ENCODE assay signal across 1 cellular context in the genomic region with DNA sequence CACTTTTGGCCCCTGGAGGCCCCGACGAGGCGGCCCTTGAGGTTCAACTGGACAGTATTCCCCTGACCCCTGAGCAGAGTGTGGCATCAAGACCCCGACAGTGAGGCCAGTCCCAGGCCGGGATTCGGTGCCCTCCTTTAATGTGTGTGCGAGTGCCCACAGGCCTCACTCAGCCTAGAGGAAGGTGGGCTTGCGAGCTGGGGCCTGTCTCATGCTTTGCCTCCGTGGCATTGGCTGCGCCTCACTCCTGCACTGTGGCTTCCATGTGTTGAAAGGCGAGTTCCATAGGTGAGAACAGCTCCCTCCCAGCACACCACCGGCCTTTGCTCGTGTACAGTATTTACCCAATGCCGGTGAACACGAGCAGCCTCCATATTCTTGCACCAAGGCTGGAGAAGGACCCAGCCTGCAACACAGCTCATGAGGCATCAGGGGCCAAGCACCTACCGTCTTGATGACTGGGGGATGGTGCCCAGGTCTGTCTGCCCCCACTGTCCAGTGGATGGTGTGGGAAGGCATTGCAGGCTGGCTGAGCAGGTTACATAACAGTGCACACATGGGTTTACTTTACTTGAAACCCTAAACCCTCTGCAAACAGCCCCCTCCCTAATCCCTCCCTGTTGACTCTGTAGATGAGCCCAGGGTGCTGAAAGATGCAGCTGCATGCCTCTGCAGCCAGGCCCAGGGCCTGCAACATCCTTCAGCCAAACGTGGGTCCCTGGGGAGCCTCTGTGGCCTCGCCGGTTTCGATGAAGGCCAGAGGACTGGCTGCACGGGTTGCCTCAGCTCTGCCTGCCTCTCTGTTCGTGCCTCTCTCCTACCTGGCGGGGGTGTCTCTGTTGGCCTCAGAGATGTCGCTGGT.
TF ChIP-seq lines count a peak whose summit lies in the region.

No MANE protein-coding gene starts in this region.

TF ChIP-seq in HepG2, 621 proteins besides CTCF, POLR2A, EP300 and RAD21 (continued from another document):
- TF ChIP-seq, protein P1, sequence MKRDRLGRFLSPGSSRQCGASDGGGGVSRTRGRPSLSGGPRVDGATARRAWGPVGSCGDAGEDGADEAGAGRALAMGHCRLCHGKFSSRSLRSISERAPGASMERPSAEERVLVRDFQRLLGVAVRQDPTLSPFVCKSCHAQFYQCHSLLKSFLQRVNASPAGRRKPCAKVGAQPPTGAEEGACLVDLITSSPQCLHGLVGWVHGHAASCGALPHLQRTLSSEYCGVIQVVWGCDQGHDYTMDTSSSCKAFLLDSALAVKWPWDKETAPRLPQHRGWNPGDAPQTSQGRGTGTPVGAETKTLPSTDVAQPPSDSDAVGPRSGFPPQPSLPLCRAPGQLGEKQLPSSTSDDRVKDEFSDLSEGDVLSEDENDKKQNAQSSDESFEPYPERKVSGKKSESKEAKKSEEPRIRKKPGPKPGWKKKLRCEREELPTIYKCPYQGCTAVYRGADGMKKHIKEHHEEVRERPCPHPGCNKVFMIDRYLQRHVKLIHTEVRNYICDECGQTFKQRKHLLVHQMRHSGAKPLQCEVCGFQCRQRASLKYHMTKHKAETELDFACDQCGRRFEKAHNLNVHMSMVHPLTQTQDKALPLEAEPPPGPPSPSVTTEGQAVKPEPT (CRISPR knock-in tag; IDR thresholded peaks at IDR 0.05; ENCODE audit: low read depth), result peak; percentile 70; the same call in 1 of the 2 replicates
- TF ChIP-seq ZNF33A (CRISPR knock-in tag; IDR thresholded peaks at IDR 0.05; ENCODE audit: borderline replicate concordance) (no peak), GABPB1 (CRISPR knock-in tag; IDR thresholded peaks at IDR 0.05) (peak; percentile 47; the same call in 1 of the 2 replicates), NBN (conservative IDR thresholded peaks at IDR 0.05) (no peak), HDAC6 (IDR thresholded peaks at IDR 0.05; ENCODE audit: low read depth, low read length) (no peak), ZNF605 (CRISPR knock-in tag; IDR thresholded peaks at IDR 0.05) (peak; percentile 81), POLR2AphosphoS5 (IDR thresholded peaks at IDR 0.05; ENCODE audit: low read depth, low read length) (no peak), NKX3-1 (CRISPR knock-in tag; IDR thresholded peaks at IDR 0.05) (peak; percentile 85; the same call in 1 of the 2 replicates), NCOA2 (CRISPR knock-in tag; IDR thresholded peaks at IDR 0.05) (peak; percentile 85), ZNF629 (CRISPR knock-in tag; conservative IDR thresholded peaks at IDR 0.05) (0 out of 2 replicates have a peak, but pooled peaks have one; percentile 24), AHR (CRISPR knock-in tag; IDR thresholded peaks at IDR 0.05) (peak; percentile 87), JUNB (CRISPR knock-in tag; IDR thresholded peaks at IDR 0.05; ENCODE audit: borderline replicate concordance) (no peak), SMYD3 (CRISPR knock-in tag; IDR thresholded peaks at IDR 0.05) (no peak), ZNF12 (CRISPR knock-in tag; IDR thresholded peaks at IDR 0.05) (peak; percentile 48; the same call in 1 of the 2 replicates), EED (CRISPR knock-in tag; IDR thresholded peaks at IDR 0.05) (peak; percentile 25; the same call in 1 of the 2 replicates)
- TF ChIP-seq, protein P2, sequence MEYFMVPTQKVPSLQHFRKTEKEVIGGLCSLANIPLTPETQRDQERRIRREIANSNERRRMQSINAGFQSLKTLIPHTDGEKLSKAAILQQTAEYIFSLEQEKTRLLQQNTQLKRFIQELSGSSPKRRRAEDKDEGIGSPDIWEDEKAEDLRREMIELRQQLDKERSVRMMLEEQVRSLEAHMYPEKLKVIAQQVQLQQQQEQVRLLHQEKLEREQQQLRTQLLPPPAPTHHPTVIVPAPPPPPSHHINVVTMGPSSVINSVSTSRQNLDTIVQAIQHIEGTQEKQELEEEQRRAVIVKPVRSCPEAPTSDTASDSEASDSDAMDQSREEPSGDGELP (IDR thresholded peaks at IDR 0.05; ENCODE audit: borderline replicate concordance, low read depth), result peak; percentile 90
- TF ChIP-seq, protein P3, sequence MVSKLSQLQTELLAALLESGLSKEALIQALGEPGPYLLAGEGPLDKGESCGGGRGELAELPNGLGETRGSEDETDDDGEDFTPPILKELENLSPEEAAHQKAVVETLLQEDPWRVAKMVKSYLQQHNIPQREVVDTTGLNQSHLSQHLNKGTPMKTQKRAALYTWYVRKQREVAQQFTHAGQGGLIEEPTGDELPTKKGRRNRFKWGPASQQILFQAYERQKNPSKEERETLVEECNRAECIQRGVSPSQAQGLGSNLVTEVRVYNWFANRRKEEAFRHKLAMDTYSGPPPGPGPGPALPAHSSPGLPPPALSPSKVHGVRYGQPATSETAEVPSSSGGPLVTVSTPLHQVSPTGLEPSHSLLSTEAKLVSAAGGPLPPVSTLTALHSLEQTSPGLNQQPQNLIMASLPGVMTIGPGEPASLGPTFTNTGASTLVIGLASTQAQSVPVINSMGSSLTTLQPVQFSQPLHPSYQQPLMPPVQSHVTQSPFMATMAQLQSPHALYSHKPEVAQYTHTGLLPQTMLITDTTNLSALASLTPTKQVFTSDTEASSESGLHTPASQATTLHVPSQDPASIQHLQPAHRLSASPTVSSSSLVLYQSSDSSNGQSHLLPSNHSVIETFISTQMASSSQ (IDR thresholded peaks at IDR 0.05; ENCODE audit: low read depth), result peak; percentile 55; the same call in 1 of the 2 replicates
- TF ChIP-seq, protein P3 (CRISPR knock-in tag; IDR thresholded peaks at IDR 0.05; ENCODE audit: borderline replicate concordance), result peak; percentile 89
